In genomic region chrX:129984196-129984962, GRCh38 we compare ENCODE assay signal across 8 cellular contexts. TPM values are rescaled to one million over a fixed set of nuclear protein-coding genes. Genes with fewer than 3 reads are reported as not detected.
DNase-seq lines count a peak whose midpoint lies in the region; ATAC-seq and TF ChIP-seq lines count a peak whose summit lies in the region.

No MANE protein-coding gene starts in this region.

- ATAC-seq in GM21825 (IDR thresholded peaks at IDR 0.05; ENCODE audit: unreplicated experiment) (no peak), GM21723 (IDR thresholded peaks at IDR 0.05; ENCODE audit: unreplicated experiment) (no peak)

- H3K9me3 Mint-ChIP-seq in activated T-cell treated with anti-CD3 and anti-CD28 coated beads, Interleukin-2, amount 50 U/mL, for 24 hours: no peaks in the 10 kb centered on the region
- no peaks in the 10 kb centered on the region for H3K9me3 Mint-ChIP-seq in glutamatergic neuron (ENCODE audit: unreplicated experiment)

- no peaks in the 10 kb centered on the region for H3K36me3 Mint-ChIP-seq in activated T-cell treated with anti-CD3 and anti-CD28 coated beads, Interleukin-2, amount 50 U/mL, for 24 hours (ENCODE audit: low read depth)
- H3K36me3 Mint-ChIP-seq in glutamatergic neuron (ENCODE audit: unreplicated experiment): no peaks in the 10 kb centered on the region

- H3K27me3 Mint-ChIP-seq in activated T-cell treated with anti-CD3 and anti-CD28 coated beads, Interleukin-2, amount 50 U/mL, for 24 hours: peaks cover 5% of the 10 kb centered on the region
- peaks cover 12% of the 10 kb centered on the region for H3K27me3 Mint-ChIP-seq in glutamatergic neuron (ENCODE audit: unreplicated experiment)

- TF ChIP-seq CTCF in glutamatergic neuron (IDR thresholded peaks at IDR 0.05; ENCODE audit: partially characterized antibody, unreplicated experiment): no peak

- H3K36me3 ChIP-seq in rectal smooth muscle tissue (ENCODE audit: control insufficient read depth, insufficient read depth, low read length): no peaks in the 10 kb centered on the region

- peaks cover 19% of the 10 kb centered on the region for H3K4me1 Mint-ChIP-seq in activated T-cell treated with anti-CD3 and anti-CD28 coated beads, Interleukin-2, amount 50 U/mL, for 24 hours (ENCODE audit: low read depth)
- no peaks in the 10 kb centered on the region for H3K4me1 Mint-ChIP-seq in glutamatergic neuron (ENCODE audit: low read depth, unreplicated experiment)

- H3K4me3 ChIP-seq in Jurkat, Clone E6-1 (ENCODE audit: low read length): peak overlapping the region; percentile 62
- peak overlapping the region; percentile 43 for H3K4me3 ChIP-seq in rectal smooth muscle tissue (ENCODE audit: low read length)

- DNase-seq in COLO668 (lab: John Stamatoyannopoulos, UW; ENCODE audit: unreplicated experiment): peak; percentile 26
- DNase-seq in Jurkat, Clone E6-1 (ENCODE audit: low read depth, low spot score): no peak
- DNase-seq in activated T-cell treated with anti-CD3 and anti-CD28 coated beads, Interleukin-2, amount 50 U/mL, for 24 hours: peak; percentile 55
- no peak for DNase-seq in glutamatergic neuron
- DNase-seq in COR-L47 (lab: John Stamatoyannopoulos, UW): no peak

- H3K9ac ChIP-seq in rectal smooth muscle tissue (ENCODE audit: low read length): no peak overlapping the region

- no peaks in the 10 kb centered on the region for H3K4me1 ChIP-seq in rectal smooth muscle tissue (ENCODE audit: control insufficient read depth, insufficient read depth, low read length)

- no peak overlapping the region for H3K27ac ChIP-seq in rectal smooth muscle tissue (ENCODE audit: low read depth, low read length)

- peak overlapping the region; percentile 37 for H3K27ac Mint-ChIP-seq in activated T-cell treated with anti-CD3 and anti-CD28 coated beads, Interleukin-2, amount 50 U/mL, for 24 hours
- H3K27ac Mint-ChIP-seq in glutamatergic neuron (ENCODE audit: unreplicated experiment): no peak overlapping the region

- H3K4me3 Mint-ChIP-seq in activated T-cell treated with anti-CD3 and anti-CD28 coated beads, Interleukin-2, amount 50 U/mL, for 24 hours: peak overlapping the region; percentile 76
- H3K4me3 Mint-ChIP-seq in glutamatergic neuron (ENCODE audit: unreplicated experiment): peak overlapping the region; percentile 82

- no peaks in the 10 kb centered on the region for H3K27me3 ChIP-seq in rectal smooth muscle tissue (ENCODE audit: control insufficient read depth, insufficient read depth, low read length)

RNA-seq across cellular contexts. Expression of gene BCORL1, which starts 1.9 kb away (rescaled TPM):
- polyA plus RNA-seq in Jurkat, Clone E6-1 (2012; ENCODE audit: insufficient read depth, insufficient read length): 5.5 TPM
- total RNA-seq in glutamatergic neuron (ENCODE audit: unreplicated experiment): 14.7 TPM

Comparison
In these comparisons a context has a peak if more than half of its experiments do, and no peak if none do; other contexts are left out.
1. DNase-seq: peak in COLO668 (single experiment) and activated T-cell treated with anti-CD3 and anti-CD28 coated beads, Interleukin-2, amount 50 U/mL, for 24 hours (single experiment); none in Jurkat, Clone E6-1 (single experiment), glutamatergic neuron (single experiment) and COR-L47 (single experiment).